8 cellular contexts compared by ENCODE assay signal in the genomic region with DNA sequence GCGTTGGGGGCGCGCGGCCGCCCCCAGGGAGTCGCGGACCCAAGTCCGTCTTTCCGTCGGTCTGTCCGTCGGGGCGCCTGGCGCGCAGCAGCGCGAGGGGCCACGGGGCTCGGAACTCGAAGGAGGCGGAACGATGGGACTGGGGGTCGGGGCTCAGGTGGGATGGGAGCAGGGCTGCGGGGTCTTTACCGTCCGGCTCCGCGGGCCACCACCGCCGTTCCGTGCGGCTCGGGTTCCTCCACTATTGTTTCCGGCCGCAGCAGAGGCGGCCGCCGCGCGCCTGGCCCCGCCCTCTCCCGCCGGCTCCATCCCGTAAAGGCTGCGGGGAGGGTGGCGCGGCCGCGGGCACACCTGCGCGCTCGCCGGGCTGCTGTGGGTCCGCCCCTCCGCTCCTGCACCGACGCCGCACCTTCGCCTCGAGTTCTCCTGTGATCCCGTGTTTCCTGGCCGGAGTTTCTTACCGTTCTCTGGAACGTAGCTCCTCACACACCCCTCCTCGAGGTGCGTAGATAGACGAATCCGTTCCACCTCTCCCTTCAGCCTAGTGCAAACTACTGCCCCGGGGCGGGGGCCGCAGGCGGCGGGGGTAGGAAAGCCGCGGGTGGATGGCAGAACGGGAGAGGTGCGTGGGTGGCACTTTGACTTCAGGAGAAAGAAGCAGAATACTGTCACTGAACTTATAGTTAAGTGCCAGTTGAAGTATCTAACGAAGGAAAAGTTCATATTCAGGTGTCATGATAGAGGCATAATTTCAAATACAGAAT. TPM values are rescaled to one million over a fixed set of nuclear protein-coding genes. Genes with fewer than 3 reads are reported as not detected.
A peak's percentile ranks its signal among the peaks of the same experiment; 100 is the strongest.
DNase-seq lines count a peak whose midpoint lies in the region; ATAC-seq and TF ChIP-seq lines count a peak whose summit lies in the region.

A gene (minus strand): TSS at position 243 of the 764 bp plus-strand sequence. CDS start 1,038 bp downstream, outside the sequence.

- TF ChIP-seq CTCF in AG09309 (IDR thresholded peaks at IDR 0.05; ENCODE audit: control insufficient read depth, insufficient read depth, low read depth, low read length, missing control alignments) (no peak), kidney epithelial cell (IDR thresholded peaks at IDR 0.05; ENCODE audit: insufficient read depth, low read length, poor library complexity, severe bottlenecking) (no peak)

- ATAC-seq in HG03175 (IDR thresholded peaks at IDR 0.05; ENCODE audit: unreplicated experiment), result peak; percentile 87

- no peaks in the 10 kb centered on the region for H3K27me3 ChIP-seq in kidney epithelial cell (ENCODE audit: control insufficient read depth, insufficient read depth, low read length)

- DNase-seq in AG09309 (ENCODE audit: low read depth) (peak; percentile 39), NCI-H345 (lab: John Stamatoyannopoulos, UW) (peak; percentile 95), cerebellar cortex (ENCODE audit: low spot score) (peak; percentile 70), kidney epithelial cell (ENCODE audit: low read depth) (peak; percentile 49)
- peak; percentile 87 for DNase-seq in activated CD4-positive, CD25-positive, alpha-beta regulatory T cell treated with anti-CD3 and anti-CD28 coated beads, Interleukin-2, amount 50 U/mL, for 72 hours
- peak; percentile 80 to 82 for DNase-seq in stimulated activated CD4-positive, alpha-beta T cell treated with anti-CD3 and anti-CD28 coated beads, Interleukin-15, amount 100 ng/mL, for 48 hours (ENCODE audit: low read depth in 2 of 2)

- in situ Hi-C loops in GM18951 (cut with MboI; ENCODE audit: low sequenced_read_pairs, unreplicated experiment), result no loop called here

- peak within 1 kb of the TSS; percentile 84 for H3K4me3 ChIP-seq in AG09309 (ENCODE audit: control insufficient read depth, low read depth, low read length)
- peak within 1 kb of the TSS; percentile 92 for H3K4me3 ChIP-seq in kidney epithelial cell (ENCODE audit: low read depth, low read length)

- H3K36me3 ChIP-seq in kidney epithelial cell (ENCODE audit: control insufficient read depth, insufficient read depth, low read length), result peaks cover 1% of the 10 kb centered on the region

- TF ChIP-seq POLR2A in GM18951 (IDR thresholded peaks at IDR 0.05; ENCODE audit: extremely low read depth, insufficient read depth, insufficient read length), result peak; percentile 96

RNA-seq across cellular contexts. Expression of the gene that starts here (rescaled TPM):
- total RNA-seq in kidney epithelial cell, result 5.6 and 6.7 TPM in 2 replicates

Comparison
In these comparisons a context has a peak if more than half of its experiments do, and no peak if none do; other contexts are left out.
1. Peak in every context shown above with its lines: DNase-seq, ATAC-seq and H3K4me3 ChIP-seq.
2. DNase-seq: peak in every context shown above with its lines; median percentile 95 in NCI-H345; 87 in activated CD4-positive, CD25-positive, alpha-beta regulatory T cell treated with anti-CD3 and anti-CD28 coated beads, Interleukin-2, amount 50 U/mL, for 72 hours; 81 in stimulated activated CD4-positive, alpha-beta T cell treated with anti-CD3 and anti-CD28 coated beads, Interleukin-15, amount 100 ng/mL, for 48 hours; 70 in cerebellar cortex; 49 in kidney epithelial cell; 39 in AG09309.